ENCODE assay signal across 1 cellular context in genomic region chr6:96162711-96163120, GRCh38.
TF ChIP-seq lines count a peak whose summit lies in the region.

No MANE protein-coding gene starts in this region.

TF ChIP-seq in GM23338, 12 proteins besides CTCF, POLR2A, EP300 and RAD21 (continued from another document):
- TF ChIP-seq REST (IDR thresholded peaks at IDR 0.05; ENCODE audit: unreplicated experiment) (no peak), ZNF331 (CRISPR knock-in tag; IDR thresholded peaks at IDR 0.05; ENCODE audit: low read depth) (no peak), EZH2phosphoT487 (IDR thresholded peaks at IDR 0.05; ENCODE audit: unreplicated experiment) (no peak), NANOG (IDR thresholded peaks at IDR 0.05; ENCODE audit: borderline replicate concordance) (peak; percentile 67), JUNB (IDR thresholded peaks at IDR 0.05; ENCODE audit: unreplicated experiment) (no peak), ZNF462 (CRISPR knock-in tag; IDR thresholded peaks at IDR 0.05) (peak; percentile 98)
